18 cellular contexts compared by ENCODE assay signal in genomic region chr5:76701298-76701697, GRCh38. TPM values are rescaled to one million over a fixed set of nuclear protein-coding genes. Genes with fewer than 3 reads are reported as not detected.
DNase-seq lines count a peak whose midpoint lies in the region; ATAC-seq, FAIRE-seq and TF ChIP-seq lines count a peak whose summit lies in the region.
"Had no signal": no experiment of that assay in that cellular context is flagged by ENCODE, and none has a peak within 500 bp of the region (broad histone marks: within the 10 kb centered on the region; RNA-seq: fewer than 3 reads in every experiment).

No MANE protein-coding gene starts in this region.

- 60 to 86% (median 76%) methylated on average over 2 of the region's 2 CpGs for WGBS in small intestine, 3 donors

- peaks cover 8% of the 10 kb centered on the region for H3K4me1 ChIP-seq in keratinocyte (ENCODE audit: control insufficient read depth, extremely low read depth, insufficient read depth, low read length)
- H3K4me1 ChIP-seq in small intestine (ENCODE audit: control insufficient read depth in 2 of 2, insufficient read depth in 1 of 2, low read depth in 1 of 2, low read length in 1 of 2), result no peaks in the 10 kb centered on the region

- no peaks in the 10 kb centered on the region for H3K79me2 ChIP-seq in keratinocyte (ENCODE audit: control insufficient read depth, insufficient read depth, low read length)

- H3K27me3 ChIP-seq in keratinocyte (ENCODE audit: control insufficient read depth, extremely low read depth, insufficient read depth, low read length) (no peaks in the 10 kb centered on the region), small intestine (ENCODE audit: control insufficient read depth in 2 of 2, insufficient read depth in 2 of 2, low read length in 2 of 2) (no peaks in the 10 kb centered on the region)
- H3K27me3 ChIP-seq: neutrophil had no signal

- FAIRE-seq in keratinocyte (lab: Jason Lieb, UNC) (peak; percentile 96), small intestine (lab: Jason Lieb, UNC) (no peak)
- FAIRE-seq: G401.6 had no signal

- H4K20me1 ChIP-seq in keratinocyte (ENCODE audit: control insufficient read depth, extremely low read depth, insufficient read depth, low read length), result no peaks in the 10 kb centered on the region

- no peaks in the 10 kb centered on the region for H3K9me1 ChIP-seq in keratinocyte (ENCODE audit: control insufficient read depth, extremely low read depth, insufficient read depth, low read length)

- dilution Hi-C loops in keratinocyte (cut with MboI; ENCODE audit: extremely low pct_ligation_motif_present, low sequenced_read_pairs), result no loop called here

- H3K36me3 ChIP-seq in keratinocyte (ENCODE audit: control insufficient read depth in 2 of 2, extremely low read depth in 1 of 2, insufficient read depth in 2 of 2, low read length in 2 of 2) (no peaks in the 10 kb centered on the region), small intestine (ENCODE audit: control insufficient read depth in 2 of 2, insufficient read depth in 2 of 2, low read length in 2 of 2) (peaks cover 0 to 8% of the 10 kb centered on the region in 2 donors)

- in situ Hi-C loops in astrocyte of the spinal cord (cut with HindIII; ENCODE audit: low sequenced_read_pairs), result loop anchor here (25.0 kb wide), 2 partner anchors 89 to 111 kb away; partner anchors contain the start of genes F2RL1 and F2RL2

- no peak for DNase-seq in left ventricle myocardium superior
- DNase-seq in Right ventricle myocardium inferior (ENCODE audit: missing footprints), result no peak
- peak; percentile 89 for DNase-seq in astrocyte of the spinal cord (ENCODE audit: low read depth, low spot score)
- no peak for DNase-seq in keratinocyte (ENCODE audit: low read depth, low spot score)
- DNase-seq in NCI-H82 (lab: John Stamatoyannopoulos, UW), result no peak
- no peak for DNase-seq in small intestine
- DNase-seq in activated T-cell treated with anti-CD3 and anti-CD28 coated beads for 4 hours, result no peak
- no peak for DNase-seq in NCI-H524 treated with DMSO at 0.1 percent for 48 hours (lab: John Stamatoyannopoulos, UW)
- DNase-seq: activated CD4-positive, alpha-beta memory T cell treated with anti-CD3 and anti-CD28 coated beads for 36 hours; activated naive CD4-positive, alpha-beta T cell treated with anti-CD3 and anti-CD28 coated beads, Interleukin-2, amount 10 ng/mL, durations not matched to agents 7 days and 5 days; effector memory CD4-positive, alpha-beta T cell; NCI-H1417 treated with DMSO at 0.1 percent for 48 hours; NCI-H69; stimulated activated naive CD8-positive, alpha-beta T cell treated with anti-CD3 and anti-CD28 coated beads, Interleukin-15, Interleukin-2, amounts not matched to agents 100 U/mL and 50 U/mL, for 24 hours; T-cell had no signal

- H3K27ac ChIP-seq in keratinocyte (ENCODE audit: control insufficient read depth, insufficient read depth, low read length), result no peak overlapping the region
- no peak overlapping the region for H3K27ac ChIP-seq in small intestine (ENCODE audit: low read depth in 1 of 2, low read length in 1 of 2)
- H3K27ac ChIP-seq: HL-60, neutrophil had no signal

- H2AFZ ChIP-seq in keratinocyte (ENCODE audit: control insufficient read depth, low read length), result no peak overlapping the region

- intact Hi-C loops in left ventricle myocardium superior (cut with micrococcal nuclease) (no loop called here), Right ventricle myocardium inferior (cut with DNase I) (no loop called here)

- TF ChIP-seq CTCF in astrocyte of the spinal cord (IDR thresholded peaks at IDR 0.05; ENCODE audit: low read depth, low read length) (no peak), keratinocyte (optimal IDR thresholded peaks at IDR 0.05 in 1 of 3, IDR thresholded peaks at IDR 0.05 in 1 of 3, conservative IDR thresholded peaks at IDR 0.05 in 1 of 3; ENCODE audit: extremely low read depth in 1 of 3, insufficient read depth in 2 of 3, low read length in 3 of 3) (no peak)

- H3K9me3 ChIP-seq in keratinocyte (ENCODE audit: control insufficient read depth, low read depth, low read length) (no peaks in the 10 kb centered on the region), small intestine (ENCODE audit: control insufficient read depth, low read depth) (no peaks in the 10 kb centered on the region)
- H3K9me3 ChIP-seq: neutrophil had no signal

- peak overlapping the region; percentile 13 for H3K4me2 ChIP-seq in keratinocyte (ENCODE audit: control insufficient read depth, extremely low read depth, insufficient read depth, low read depth, low read length)

- no peak overlapping the region for H3K9ac ChIP-seq in keratinocyte (ENCODE audit: control insufficient read depth, extremely low read depth, insufficient read depth, low read length)

- ATAC-seq in left ventricle myocardium superior, result peak; percentile 66
- ATAC-seq in Right ventricle myocardium inferior, result no peak
- ATAC-seq: stimulated activated naive CD8-positive, alpha-beta T cell treated with anti-CD3 and anti-CD28 coated beads, Interleukin-15, Interleukin-2, amounts not matched to agents 100 U/mL and 50 U/mL, for 24 hours; T-cell had no signal

- no peak overlapping the region for H3K4me3 ChIP-seq in astrocyte of the spinal cord (ENCODE audit: low read depth, low read length)
- H3K4me3 ChIP-seq in keratinocyte (ENCODE audit: control insufficient read depth in 2 of 3, extremely low read depth in 1 of 3, insufficient read depth in 2 of 3, low read depth in 1 of 3, low read length in 3 of 3), result no peak overlapping the region
- H3K4me3 ChIP-seq in small intestine (ENCODE audit: low read depth in 1 of 2, low read length in 2 of 2), result no peak overlapping the region

RNA-seq across cellular contexts. Expression of gene F2R, which starts 14.6 kb away (rescaled TPM):
- total RNA-seq in left ventricle myocardium superior (7.2 TPM), Right ventricle myocardium inferior (5.7 TPM)
- polyA plus RNA-seq in keratinocyte (56.8 to 59.9 TPM (median 58.0 TPM) in 3 replicates), small intestine (1 to 10 TPM in 2 of 3 donors, under 1 TPM in 1; 0.45 to 9.8 (median 2.4) TPM)
- polyA plus RNA-seq in keratinocyte (2011; ENCODE audit: low read depth), result 26.3 TPM
- polyA plus RNA-seq in keratinocyte (2011; cell fraction: cytosol; rRNA removed), result 27.2 and 40.2 TPM in 2 replicates
- polyA plus RNA-seq in keratinocyte (2011; cell fraction: nucleus; rRNA removed), result 117 and 121 TPM in 2 replicates
- 25.1 and 31.5 TPM in 2 replicates for polyA plus RNA-seq in keratinocyte (2012; ENCODE audit: low replicate concordance)
- 45.7 to 62.1 TPM (median 55.9 TPM) in 3 replicates for polyA minus RNA-seq in keratinocyte
- 31.3 TPM for polyA minus RNA-seq in keratinocyte (2011; cell fraction: cytosol; rRNA and poly(A)+ RNA removed)
- polyA minus RNA-seq in keratinocyte (2011; cell fraction: nucleus; rRNA and poly(A)+ RNA removed), result 69.1 and 124 TPM in 2 replicates
